ENCODE assay signal across 24 cellular contexts in the genomic region with DNA sequence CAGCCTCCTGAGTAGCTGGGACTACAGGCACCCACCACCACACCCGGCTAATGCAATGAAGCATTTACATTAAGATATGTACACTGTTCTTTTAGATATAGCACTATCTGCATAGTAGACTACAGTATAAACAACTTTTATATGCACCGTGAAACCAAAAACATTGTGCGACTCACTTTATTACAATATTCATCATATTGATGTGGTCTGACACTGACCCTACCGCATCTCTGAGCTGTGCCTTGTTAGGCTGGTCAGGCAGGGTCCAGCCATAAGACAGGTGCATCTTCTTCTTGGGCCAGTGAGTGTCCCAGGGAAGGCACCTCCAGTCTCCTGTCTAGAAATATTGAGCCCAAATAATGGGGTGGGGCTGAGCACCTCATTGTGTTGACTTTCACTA.
"Had no signal": no experiment of that assay in that cellular context is flagged by ENCODE, and none has a peak within 500 bp of the region (broad histone marks: within the 10 kb centered on the region; RNA-seq: fewer than 3 reads in every experiment).

No MANE protein-coding gene starts in this region.

- H3K4me3 ChIP-seq: neural progenitor cell, ovary, psoas muscle, right lobe of liver, sigmoid colon, stomach, thoracic aorta, thyroid gland, tibial nerve, upper lobe of left lung, vagina had no signal

- H3K79me2 ChIP-seq: parathyroid adenoma had no signal

- H3K9ac ChIP-seq: neural progenitor cell, parathyroid adenoma had no signal

- H3K36me3 ChIP-seq: neural progenitor cell, ovary, right lobe of liver, sigmoid colon, stomach, thoracic aorta, thyroid gland, tibial nerve, upper lobe of left lung, vagina had no signal

- H3K27ac ChIP-seq: neural progenitor cell, ovary, parathyroid adenoma, psoas muscle, right lobe of liver, stomach, thoracic aorta, thyroid gland, tibial nerve, upper lobe of left lung, vagina had no signal

- DNase-seq: occipital lobe; ovary; posterior cingulate gyrus; psoas muscle; right cardiac atrium; right lobe of liver; sigmoid colon; small intestine; stimulated activated CD4-positive, alpha-beta T cell treated with anti-CD3 and anti-CD28 coated beads, Interleukin-15, amount 100 ng/mL, for 24 hours; stimulated activated CD4-positive, alpha-beta T cell treated with anti-CD3 and anti-CD28 coated beads, Interleukin-2, amount 100 ng/mL, for 24 hours; stimulated activated CD4-positive, alpha-beta T cell treated with anti-CD3 and anti-CD28 coated beads, Interleukin-2, amount 100 ng/mL, for 48 hours; stimulated activated CD4-positive, alpha-beta T cell treated with anti-CD3 and anti-CD28 coated beads, Interleukin-4, amount 100 ng/mL, for 24 hours; stimulated activated naive B cell treated with anti-CD40 and anti-IgM and Interleukin-4, amounts not matched to agents 10 μg/mL and 1 μg/mL and 100 μg/mL, for 72 hours; stimulated activated naive CD4-positive, alpha-beta T cell treated with Interleukin-2 at 50 U/mL for 16 hours; stomach; trophoblast cell; upper lobe of left lung had no signal

- ATAC-seq: psoas muscle; right cardiac atrium; right lobe of liver; stimulated activated effector memory CD8-positive, alpha-beta T cell treated with anti-CD3 and anti-CD28 coated beads, Interleukin-12 subunit alpha, Interleukin-12 subunit beta, amount 100 ng/mL, for 72 hours; stimulated activated naive B cell treated with anti-CD40 and anti-IgM and Interleukin-4, amounts not matched to agents 10 μg/mL and 1 μg/mL and 100 μg/mL, for 72 hours had no signal

- H3K9me3 ChIP-seq: ovary, psoas muscle, right lobe of liver, sigmoid colon, stomach, thoracic aorta, thyroid gland, tibial nerve, upper lobe of left lung, vagina had no signal

- H3K4me1 ChIP-seq: parathyroid adenoma, right lobe of liver had no signal

- H2AFZ ChIP-seq: neural progenitor cell, parathyroid adenoma had no signal

- H3K4me2 ChIP-seq: neural progenitor cell had no signal

- H3K27me3 ChIP-seq: neural progenitor cell, ovary, right lobe of liver, sigmoid colon, stomach, thyroid gland, tibial nerve, upper lobe of left lung, vagina had no signal
